ENCODE assay signal across 3 cellular contexts in the genomic region with DNA sequence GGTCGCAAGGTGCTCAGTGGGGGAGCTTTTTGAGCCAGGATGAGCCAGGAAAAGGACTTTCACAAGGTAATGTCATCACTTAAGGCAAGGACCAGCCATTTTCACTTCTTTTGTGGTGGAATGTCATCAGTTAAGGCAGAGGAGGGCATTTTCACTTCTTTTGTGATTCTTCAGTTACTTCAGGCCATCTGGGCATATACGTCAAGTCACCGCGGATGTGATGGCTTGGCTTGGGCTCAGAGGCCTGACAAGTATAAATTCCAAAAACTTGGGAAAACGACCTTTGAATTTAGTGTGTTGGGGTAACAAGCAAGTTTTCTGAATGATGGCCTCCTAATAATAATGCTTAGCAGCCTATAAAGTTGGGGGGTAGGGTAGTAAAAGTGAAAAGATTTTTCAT. TPM values are rescaled to one million over a fixed set of nuclear protein-coding genes. Genes with fewer than 3 reads are reported as not detected.
"Had no signal": no experiment of that assay in that cellular context is flagged by ENCODE, and none has a peak within 500 bp of the region (broad histone marks: within the 10 kb centered on the region; RNA-seq: fewer than 3 reads in every experiment).

No MANE protein-coding gene starts in this region.

RNA-seq across cellular contexts. Expression of a gene that starts 27.3 kb away (rescaled TPM):
- total RNA-seq: activated CD8-positive, alpha-beta T cell treated with anti-CD3 and anti-CD28 coated beads, Interleukin-2, amount 10 ng/mL, durations not matched to agents 7 days and 5 days; activated T-helper 1 cell treated with anti-CD3 and anti-CD28 coated beads, Interleukin-12 subunit alpha, Interleukin-12 subunit beta, Interleukin-2, Interleukin-4 antibody, amounts not matched to agents 30 ng/mL and 10 ng/mL and 1 ng/mL, durations not matched to agents 14 hours and 24 hours and 36 hours; T-helper 17 cell had no signal
